Comparison of ENCODE assay signal across 8 cellular contexts in genomic region chr14:74502236-74503019, GRCh38. TPM values are rescaled to one million over a fixed set of nuclear protein-coding genes. Genes with fewer than 3 reads are reported as not detected.
DNase-seq lines count a peak whose midpoint lies in the region; TF ChIP-seq lines count a peak whose summit lies in the region.

No MANE protein-coding gene starts in this region.

- H3K79me2 ChIP-seq in SK-N-SH (ENCODE audit: insufficient read depth) = no peaks in the 10 kb centered on the region

- no peaks in the 10 kb centered on the region for H3K36me3 ChIP-seq in HEK293 (ENCODE audit: control insufficient read depth in 2 of 2, insufficient read depth in 1 of 2, low read length in 2 of 2)
- peaks cover 39 to 62% of the 10 kb centered on the region in 2 experiments for H3K36me3 ChIP-seq in SK-N-SH (replicated peaks in 1 of 2; ENCODE audit: control insufficient read depth in 1 of 2, insufficient read depth in 2 of 2, low read length in 1 of 2)
- peaks cover 27% of the 10 kb centered on the region for H3K36me3 ChIP-seq in suprapubic skin

- no peak overlapping the region for H3K9ac ChIP-seq in SK-N-SH

- no peak overlapping the region for H3K4me2 ChIP-seq in SK-N-SH

- POLR2A ChIA-PET in HEK293 (lab: Yijun Ruan, JAX) = interaction anchor here (1.5 kb wide), 1 partner anchor 9 kb away, joined by 5 read pairs; the partner anchor contains the start of genes ISCA2 and NPC2
- POLR2A ChIA-PET in SK-N-SH (lab: Yijun Ruan, JAX) = no interaction called here

- no peaks in the 10 kb centered on the region for H3K9me3 ChIP-seq in HEK293 (ENCODE audit: control insufficient read depth, insufficient read depth, low read depth, low read length)
- no peaks in the 10 kb centered on the region for H3K9me3 ChIP-seq in SK-N-SH
- H3K9me3 ChIP-seq in suprapubic skin = no peaks in the 10 kb centered on the region

- no peak for TF ChIP-seq POLR2A in suprapubic skin (IDR thresholded peaks at IDR 0.05)

- CTCF ChIA-PET in HEK293 (lab: Yijun Ruan, JAX) (interaction anchor here (0.6 to 1.7 kb wide), 12 partner anchors 9 to 1453 kb away, joined by 3 to 11 read pairs (median 4); partner anchors contain the start of gene LTBP2), SK-N-SH (lab: Yijun Ruan, JAX) (interaction anchor here (0.6 to 11.1 kb wide), 45 partner anchors 9 to 500 kb away, joined by 3 to 126 read pairs (median 4); partner anchors contain the start of genes EIF2B2, ISCA2, LTBP2 and NPC2)

- H2AFZ ChIP-seq in SK-N-SH (ENCODE audit: low read depth) = no peak overlapping the region

- H3K27ac ChIP-seq in HEK293 (ENCODE audit: extremely low read depth, low read depth, low read length) (no peak overlapping the region), SK-N-SH (ENCODE audit: low read depth in 2 of 2, low read length in 1 of 2) (no peak overlapping the region), suprapubic skin (no peak overlapping the region)

- H4K20me1 ChIP-seq in SK-N-SH (ENCODE audit: insufficient read depth) = no peaks in the 10 kb centered on the region

- DNase-seq in COLO668 (lab: John Stamatoyannopoulos, UW; ENCODE audit: unreplicated experiment) (peak; percentile 51), SK-N-SH (peak; percentile 66), fibroblast of villous mesenchyme (ENCODE audit: low read depth) (no peak), suprapubic skin (ENCODE audit: low spot score in 2 of 2) (no peak), T1000 (lab: John Stamatoyannopoulos, UW) (no peak), GM19238 (ENCODE audit: insufficient read length, low spot score) (no peak), NCI-H187 (lab: John Stamatoyannopoulos, UW) (no peak)

- H3K9me2 ChIP-seq in SK-N-SH = no peaks in the 10 kb centered on the region

- no peak for TF ChIP-seq EP300 in SK-N-SH (IDR thresholded peaks at IDR 0.05; ENCODE audit: borderline replicate concordance in 1 of 2, low read depth in 1 of 2, low read length in 1 of 2)
- no peak for TF ChIP-seq EP300 in suprapubic skin (IDR thresholded peaks at IDR 0.05)

- H3K4me3 ChIP-seq in HEK293 (ENCODE audit: low read depth, low read length) (no peak overlapping the region), SK-N-SH (ENCODE audit: low read depth in 2 of 2, low read length in 1 of 2) (no peak overlapping the region), fibroblast of villous mesenchyme (ENCODE audit: low read depth, low read length) (no peak overlapping the region), suprapubic skin (no peak overlapping the region)

- no peaks in the 10 kb centered on the region for H3K4me1 ChIP-seq in HEK293 (ENCODE audit: control insufficient read depth, insufficient read depth, low read length)
- H3K4me1 ChIP-seq in SK-N-SH (ENCODE audit: control insufficient read depth in 1 of 2, insufficient read depth in 2 of 2, low read depth in 1 of 2, low read length in 1 of 2) = peaks cover 0 to 13% of the 10 kb centered on the region in 2 experiments; a peak in 1 of 4 replicates
- peaks cover 26% of the 10 kb centered on the region for H3K4me1 ChIP-seq in suprapubic skin

- peak; percentile 68 for TF ChIP-seq RAD21 in SK-N-SH (IDR thresholded peaks at IDR 0.05; ENCODE audit: low read length)

- H3F3A ChIP-seq in SK-N-SH (replicated peaks; ENCODE audit: insufficient read depth) = peaks cover 33% of the 10 kb centered on the region

- no peaks in the 10 kb centered on the region for H3K27me3 ChIP-seq in SK-N-SH (ENCODE audit: insufficient read depth)
- no peaks in the 10 kb centered on the region for H3K27me3 ChIP-seq in suprapubic skin

- TF ChIP-seq CTCF in HEK293 (tag by site-specific recombination; IDR thresholded peaks at IDR 0.05) (0 out of 2 replicates have a peak, but pooled peaks have one; percentile 19), SK-N-SH (IDR thresholded peaks at IDR 0.05) (peak; percentile 46), fibroblast of villous mesenchyme (IDR thresholded peaks at IDR 0.05; ENCODE audit: insufficient read depth, low read depth, low read length) (peak; percentile 62), suprapubic skin (IDR thresholded peaks at IDR 0.05) (peak; percentile 29 to 49)

- 86% methylated on average over 14 of the region's 21 CpGs for WGBS in SK-N-SH (ENCODE audit: low lambda C conversion rate)
- 75% methylated on average over 18 of the region's 21 CpGs for WGBS in suprapubic skin

TF ChIP-seq in HEK293, 187 proteins besides CTCF, POLR2A, EP300 and RAD21:
- TF ChIP-seq ZNF175 (tag by site-specific recombination; IDR thresholded peaks at IDR 0.05) (no peak), ZNF654 (tag by site-specific recombination; IDR thresholded peaks at IDR 0.05; ENCODE audit: low read depth) (peak; percentile 13; the same call in 1 of the 2 replicates)

TF ChIP-seq in SK-N-SH, 30 proteins besides CTCF, POLR2A, EP300 and RAD21:
- TF ChIP-seq SMC3 (IDR thresholded peaks at IDR 0.05; ENCODE audit: low read depth, low read length) (peak; percentile 53), FOSL2 (IDR thresholded peaks at IDR 0.05; ENCODE audit: borderline replicate concordance, low read depth) (no peak)

RNA-seq across cellular contexts. Expression of gene ISCA2, which starts 8.9 kb away (rescaled TPM):
- polyA plus RNA-seq in SK-N-SH (2012; rRNA removed) = 37.3 and 51.9 TPM in 2 replicates
- polyA plus RNA-seq in SK-N-SH (2012; cell fraction: cytosol; rRNA removed) = 57.2 and 70.6 TPM in 2 replicates
- polyA plus RNA-seq in SK-N-SH (2012; cell fraction: nucleus; rRNA removed) = 17.1 and 20.7 TPM in 2 replicates
- 14.8 and 24.6 TPM in 2 replicates for total RNA-seq in fibroblast of villous mesenchyme
- total RNA-seq in suprapubic skin = 10 to 100 TPM in 2 of 4 donors, 1 to 10 TPM in 2; 7.9 to 14.7 (median 11.2) TPM

RNA-seq across cellular contexts. Expression of gene NPC2, which starts 9.3 kb away (rescaled TPM):
- 340 and 522 TPM in 2 replicates for polyA plus RNA-seq in SK-N-SH (2012; rRNA removed)
- 249 and 380 TPM in 2 replicates for polyA plus RNA-seq in SK-N-SH (2012; cell fraction: cytosol; rRNA removed)
- 160 and 242 TPM in 2 replicates for polyA plus RNA-seq in SK-N-SH (2012; cell fraction: nucleus; rRNA removed)
- 252 and 317 TPM in 2 replicates for total RNA-seq in fibroblast of villous mesenchyme
- 100 to 1,000 TPM; 274 to 450 (median 338) TPM for total RNA-seq in suprapubic skin

Comparison
In these comparisons a context has a peak if more than half of its experiments do, and no peak if none do; other contexts are left out.
1. DNase-seq: peak in COLO668 (single experiment) and SK-N-SH (single experiment); none in fibroblast of villous mesenchyme (single experiment), suprapubic skin (0 of 2), T1000 (single experiment), GM19238 (single experiment) and NCI-H187 (0 of 2).
2. Peak in every context shown above with its lines, with median percentiles within 50 percentile points of each other: CTCF ChIP-seq.